Comparison of ENCODE assay signal across 1 cellular context in the genomic region with DNA sequence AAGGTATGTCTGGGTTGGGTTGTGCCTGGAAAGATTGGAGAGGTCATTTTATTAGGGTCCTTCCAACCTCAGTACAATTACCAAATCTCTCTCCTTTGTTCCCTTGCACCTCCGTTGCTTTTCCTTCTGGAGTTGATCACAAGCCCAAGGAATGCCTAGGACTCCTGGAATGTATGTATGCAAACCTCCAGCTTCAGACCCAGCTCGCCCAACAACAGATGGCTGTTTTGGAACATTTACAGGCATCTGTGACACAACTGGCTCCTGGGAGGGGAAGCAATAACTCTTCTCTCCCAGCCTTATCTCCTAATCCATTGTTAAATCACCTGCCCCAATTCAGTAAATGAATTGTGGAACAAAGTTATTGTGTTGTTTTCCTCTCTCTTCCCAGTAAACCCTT.
TF ChIP-seq lines count a peak whose summit lies in the region.

No MANE protein-coding gene starts in this region.

TF ChIP-seq in WTC11, 78 proteins besides CTCF, POLR2A, EP300 and RAD21 (continued from another document):
- TF ChIP-seq ARID4B (CRISPR knock-in tag; IDR thresholded peaks at IDR 0.05; ENCODE audit: borderline replicate concordance), result no peak
TF ChIP-seq in WTC11: peak in this region for 0.
